ENCODE assay signal across 8 cellular contexts in genomic region chr14:64704743-64705405, GRCh38. TPM values are rescaled to one million over a fixed set of nuclear protein-coding genes. Genes with fewer than 3 reads are reported as not detected.
DNase-seq lines count a peak whose midpoint lies in the region; ATAC-seq and TF ChIP-seq lines count a peak whose summit lies in the region.

No MANE protein-coding gene starts in this region.

- TF ChIP-seq EP300 in gastroesophageal sphincter (IDR thresholded peaks at IDR 0.05) = no peak

- H3K4me2 ChIP-seq in trophoblast cell (ENCODE audit: low read length) = peak overlapping the region; percentile 80

- H3K14ac ChIP-seq in trophoblast cell (ENCODE audit: low read length) = peak overlapping the region; percentile 90

- H2AK5ac ChIP-seq in trophoblast cell (ENCODE audit: low read length) = peak overlapping the region; percentile 98

- peak overlapping the region; percentile 94 for H2BK12ac ChIP-seq in trophoblast cell (ENCODE audit: low read length)

- H4K8ac ChIP-seq in trophoblast cell (ENCODE audit: low read depth, low read length) = peak overlapping the region; percentile 90

- peak overlapping the region; percentile 100 for H3K4ac ChIP-seq in trophoblast cell (ENCODE audit: low read depth, low read length)

- intact Hi-C loops in activated CD8-positive, alpha-beta T cell treated with anti-CD3 and anti-CD28 coated beads for 36 hours (cut with micrococcal nuclease) = no loop called here

- POLR2A ChIA-PET in activated CD8-positive, alpha-beta T cell treated with anti-CD3 and anti-CD28 coated beads for 36 hours (lab: Charles Lee) = interaction anchor here (0.6 to 1.0 kb wide), 3 partner anchors 11 to 367 kb away, joined by 3 to 4 read pairs (median 3); no protein-coding TSS in a partner anchor

- H3K79me1 ChIP-seq in trophoblast cell (ENCODE audit: low read length) = peaks cover 45% of the 10 kb centered on the region

- CTCF ChIA-PET in activated CD8-positive, alpha-beta T cell treated with anti-CD3 and anti-CD28 coated beads for 36 hours (lab: Charles Lee) = interaction anchor here (0.6 to 1.6 kb wide), 6 partner anchors 10 to 187 kb away, joined by 3 to 5 read pairs (median 4); no protein-coding TSS in a partner anchor

- TF ChIP-seq POLR2A in gastroesophageal sphincter (IDR thresholded peaks at IDR 0.05) = no peak

- DNase-seq in stimulated activated CD4-positive, alpha-beta T cell treated with anti-CD3 and anti-CD28 coated beads, Interleukin-4, amount 100 ng/mL, for 1 hour = peak; percentile 15
- DNase-seq in stimulated activated CD4-positive, alpha-beta T cell treated with anti-CD3 and anti-CD28 coated beads, Interleukin-4, amount 100 ng/mL, for 24 hours = no peak
- no peak for DNase-seq in activated CD8-positive, alpha-beta T cell treated with anti-CD3 and anti-CD28 coated beads for 36 hours
- DNase-seq in trophoblast cell (peak in 1 of 2 donors; percentile 50), HuH-7.5 (ENCODE audit: low spot score) (no peak)

- peak overlapping the region; percentile 7 for H3K27ac Mint-ChIP-seq in activated CD8-positive, alpha-beta T cell treated with anti-CD3 and anti-CD28 coated beads for 36 hours

- H3K4me3 ChIP-seq in gastroesophageal sphincter = peak overlapping the region; percentile 72 to 81
- H3K4me3 ChIP-seq in trophoblast cell (ENCODE audit: low read depth, low read length) = peak overlapping the region; percentile 98

- peak; percentile 5 for ATAC-seq in activated CD8-positive, alpha-beta T cell treated with anti-CD3 and anti-CD28 coated beads for 36 hours
- ATAC-seq in gastroesophageal sphincter (peak; percentile 23), GM18907 (IDR thresholded peaks at IDR 0.05; ENCODE audit: unreplicated experiment) (no peak), HG03097 (IDR thresholded peaks at IDR 0.05; ENCODE audit: low FRiP score, unreplicated experiment) (no peak)

- peak overlapping the region; percentile 99 for H3K23ac ChIP-seq in trophoblast cell (ENCODE audit: low read length)

- H3K9ac ChIP-seq in trophoblast cell (ENCODE audit: low read length) = peak overlapping the region; percentile 98

- peak overlapping the region; percentile 99 for H2BK5ac ChIP-seq in trophoblast cell (ENCODE audit: low read depth, low read length, poor library complexity)

- peak overlapping the region; percentile 99 for H4K91ac ChIP-seq in trophoblast cell (ENCODE audit: low read depth, low read length)

- H3K36me3 ChIP-seq in gastroesophageal sphincter (no peaks in the 10 kb centered on the region), trophoblast cell (ENCODE audit: control insufficient read depth in 1 of 2, insufficient read depth in 2 of 2, low read length in 2 of 2) (peaks cover 0 to 1% of the 10 kb centered on the region in 2 experiments)

- peak overlapping the region; percentile 99 for H3K18ac ChIP-seq in trophoblast cell (ENCODE audit: low read length)

- 0 to 6% methylated on average over 4 to 11 of the region's 53 CpGs for WGBS in gastroesophageal sphincter (ENCODE audit: low coverage in 1 of 2), 2 donors
- no CpG with 5 or more reads among the region's 53 CpGs for WGBS in trophoblast cell (ENCODE audit: extremely low coverage, insufficient coverage, insufficient read length)

- no peaks in the 10 kb centered on the region for H3K9me3 Mint-ChIP-seq in activated CD8-positive, alpha-beta T cell treated with anti-CD3 and anti-CD28 coated beads for 36 hours

- H3K27me3 Mint-ChIP-seq in activated CD8-positive, alpha-beta T cell treated with anti-CD3 and anti-CD28 coated beads for 36 hours = peaks cover 65% of the 10 kb centered on the region

- H3K79me2 ChIP-seq in trophoblast cell (ENCODE audit: control insufficient read depth, insufficient read depth, low read length, poor library complexity) = peaks cover 40% of the 10 kb centered on the region

- peaks cover 29% of the 10 kb centered on the region for H3K4me1 Mint-ChIP-seq in activated CD8-positive, alpha-beta T cell treated with anti-CD3 and anti-CD28 coated beads for 36 hours (ENCODE audit: low read depth)

- H2AFZ ChIP-seq in trophoblast cell (ENCODE audit: insufficient read depth, low read length, poor library complexity) = peak overlapping the region; percentile 92

- H3K9me3 ChIP-seq in gastroesophageal sphincter (no peaks in the 10 kb centered on the region), trophoblast cell (ENCODE audit: insufficient read depth, low read depth, low read length) (no peaks in the 10 kb centered on the region)

- peak overlapping the region; percentile 95 for H4K12ac ChIP-seq in trophoblast cell (ENCODE audit: low read depth, low read length)

- peaks cover 0 to 67% (median 29%) of the 10 kb centered on the region in 3 donors for H3K4me1 ChIP-seq in gastroesophageal sphincter
- H3K4me1 ChIP-seq in trophoblast cell (ENCODE audit: control insufficient read depth in 1 of 2, insufficient read depth in 2 of 2, low read length in 2 of 2) = peaks cover 20 to 41% of the 10 kb centered on the region in 2 experiments

- H2BK120ac ChIP-seq in trophoblast cell (ENCODE audit: insufficient read depth, low read length, poor library complexity) = peak overlapping the region; percentile 99

- peak overlapping the region; percentile 74 to 94 (median 89) for H3K27ac ChIP-seq in gastroesophageal sphincter
- H3K27ac ChIP-seq in trophoblast cell (ENCODE audit: low read depth, low read length) = peak overlapping the region; percentile 93

- TF ChIP-seq CTCF in activated CD8-positive, alpha-beta T cell treated with anti-CD3 and anti-CD28 coated beads for 36 hours (IDR thresholded peaks at IDR 0.05) = no peak
- no peak for TF ChIP-seq CTCF in gastroesophageal sphincter (IDR thresholded peaks at IDR 0.05)

- H3K27me3 ChIP-seq in gastroesophageal sphincter (no peaks in the 10 kb centered on the region), trophoblast cell (ENCODE audit: insufficient read depth, low read length) (no peaks in the 10 kb centered on the region)

- H3K36me3 Mint-ChIP-seq in activated CD8-positive, alpha-beta T cell treated with anti-CD3 and anti-CD28 coated beads for 36 hours (ENCODE audit: low read depth) = no peaks in the 10 kb centered on the region

- peak overlapping the region; percentile 64 for H3K4me3 Mint-ChIP-seq in activated CD8-positive, alpha-beta T cell treated with anti-CD3 and anti-CD28 coated beads for 36 hours

RNA-seq across cellular contexts. Expression of gene PLEKHG3, which starts 0.7 kb away (rescaled TPM):
- total RNA-seq in activated CD8-positive, alpha-beta T cell treated with anti-CD3 and anti-CD28 coated beads for 36 hours = 1 to 10 TPM; 2.7 to 2.8 TPM
- 10 to 100 TPM; 44.2 to 79.4 (median 57.7) TPM for total RNA-seq in gastroesophageal sphincter
- polyA plus RNA-seq in trophoblast cell (2013) = 54.5 and 57.2 TPM in 2 replicates

Comparison
In these comparisons a context has a peak if more than half of its experiments do, and no peak if none do; other contexts are left out.
1. ATAC-seq: peak in activated CD8-positive, alpha-beta T cell treated with anti-CD3 and anti-CD28 coated beads for 36 hours (single experiment) and gastroesophageal sphincter (single experiment); none in GM18907 (single experiment) and HG03097 (single experiment).
2. RNA of gene PLEKHG3, which starts 0.7 kb away (total RNA-seq): 44.2 to 79.4 TPM in gastroesophageal sphincter; 2.7 to 2.8 TPM in activated CD8-positive, alpha-beta T cell treated with anti-CD3 and anti-CD28 coated beads for 36 hours; every median in the first group is over 10 times any median in the second.